In the genomic region with DNA sequence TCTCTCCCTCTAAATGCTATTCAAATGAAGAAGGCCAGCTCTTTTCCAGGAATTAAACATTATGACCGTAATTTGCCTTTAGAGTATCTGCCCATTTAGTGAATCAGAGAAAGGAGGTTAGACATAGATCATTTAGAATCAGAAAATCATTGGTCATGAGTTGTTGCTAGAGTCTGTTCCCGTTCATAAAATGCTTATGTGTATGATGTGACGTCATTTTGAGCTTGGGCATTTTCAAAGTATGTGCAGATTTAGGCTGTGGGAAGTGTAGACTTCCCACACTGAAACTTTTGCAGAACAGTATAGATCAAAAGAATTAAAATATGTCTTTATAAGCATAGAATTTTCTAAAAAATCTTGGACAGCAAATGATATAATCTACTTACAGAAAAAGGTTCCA, we compare ENCODE assay signal across 1 cellular context.
TF ChIP-seq lines count a peak whose summit lies in the region.

No MANE protein-coding gene starts in this region.

TF ChIP-seq in H1, 55 proteins besides CTCF, POLR2A, EP300 and RAD21:
- TF ChIP-seq TAF1 (IDR thresholded peaks at IDR 0.05; ENCODE audit: low read depth, low read length) (no peak), SIN3A (conservative IDR thresholded peaks at IDR 0.05 in 1 of 2, IDR thresholded peaks at IDR 0.05 in 1 of 2; ENCODE audit: low read depth in 1 of 2, low read length in 2 of 2) (no peak), CHD1 (IDR thresholded peaks at IDR 0.05; ENCODE audit: low read depth, low read length) (no peak), RNF2 (IDR thresholded peaks at IDR 0.05; ENCODE audit: borderline replicate concordance, low read depth, low read length, missing control alignments, poor library complexity, severe bottlenecking) (no peak), SP4 (IDR thresholded peaks at IDR 0.05; ENCODE audit: low read length) (no peak), SP1 (IDR thresholded peaks at IDR 0.05; ENCODE audit: low read depth, low read length) (no peak)
